1 cellular context compared by ENCODE assay signal in genomic region chr3:57031622-57032541, GRCh38.
TF ChIP-seq lines count a peak whose summit lies in the region.

No MANE protein-coding gene starts in this region.

TF ChIP-seq in HEK293, 187 proteins besides CTCF, POLR2A, EP300 and RAD21 (continued from another document):
- TF ChIP-seq REST (tag by site-specific recombination; IDR thresholded peaks at IDR 0.05) (peak; percentile 68), ZNF138 (tag by site-specific recombination; IDR thresholded peaks at IDR 0.05; ENCODE audit: borderline replicate concordance) (no peak), ZNF571 (tag by site-specific recombination; IDR thresholded peaks at IDR 0.05) (no peak)
